1 cellular context compared by ENCODE assay signal in genomic region chr12:8676651-8677050, GRCh38.
A peak's percentile ranks its signal among the peaks of the same experiment; 100 is the strongest.
TF ChIP-seq lines count a peak whose summit lies in the region.

No MANE protein-coding gene starts in this region.

TF ChIP-seq in endothelial cell of umbilical vein, 7 proteins besides CTCF, POLR2A, EP300 and RAD21 (continued from another document):
- TF ChIP-seq MAX (IDR thresholded peaks at IDR 0.05; ENCODE audit: insufficient read depth, insufficient read length) (no peak), FOS (IDR thresholded peaks at IDR 0.05; ENCODE audit: borderline replicate concordance, insufficient read depth, low read length) (peak; percentile 60), GATA2 (IDR thresholded peaks at IDR 0.05; ENCODE audit: insufficient read depth, insufficient read length, low read depth, low read length) (no peak)
TF ChIP-seq in endothelial cell of umbilical vein: peak in this region for 3.
